Comparison of ENCODE assay signal across 5 cellular contexts in the genomic region with DNA sequence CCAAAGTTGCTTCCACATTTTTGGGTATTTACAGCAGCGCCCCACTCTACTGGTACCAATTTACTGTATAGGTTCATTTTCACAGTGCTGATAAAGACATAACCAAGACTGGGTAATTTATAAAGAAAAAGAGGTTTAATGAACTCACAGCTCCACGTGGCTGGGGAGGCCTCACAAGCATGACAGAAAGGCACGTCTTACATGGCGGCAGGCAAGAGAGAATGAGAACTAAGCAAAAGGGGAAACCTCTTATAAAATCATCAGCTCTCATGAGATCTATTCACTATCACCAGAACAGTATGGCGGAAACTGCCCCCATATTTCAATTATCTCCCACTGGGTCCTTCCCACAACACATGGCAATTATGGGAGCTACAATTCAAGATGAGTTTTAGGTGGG. TPM values are rescaled to one million over a fixed set of nuclear protein-coding genes. Genes with fewer than 3 reads are reported as not detected.
DNase-seq lines count a peak whose midpoint lies in the region; ATAC-seq, FAIRE-seq and TF ChIP-seq lines count a peak whose summit lies in the region.
"Not testable (repeated sequence)": the region's sequence is repeated elsewhere in the genome, so short reads cannot be mapped to it uniquely, and the experiment has no call there.
"Had no signal": no experiment of that assay in that cellular context is flagged by ENCODE, and none has a peak within 500 bp of the region (broad histone marks: within the 10 kb centered on the region; RNA-seq: fewer than 3 reads in every experiment).

No MANE protein-coding gene starts in this region.

- not testable (repeated sequence) for BruUV-seq in K562 (replicated peaks; lab: Mats Ljungman, UMichigan)

- TF ChIP-seq EP300 in K562 (IDR thresholded peaks at IDR 0.05; ENCODE audit: low read length); esophagus muscularis mucosa (IDR thresholded peaks at IDR 0.05): not testable (repeated sequence)

- H3K9me1 ChIP-seq in K562 (ENCODE audit: control insufficient read depth, insufficient read depth, low read length): not testable (repeated sequence)

- H3K9me3 Mint-ChIP-seq in endothelial cell (ENCODE audit: unreplicated experiment): peaks cover 14% of the 10 kb centered on the region

- H4K20me1 ChIP-seq in K562 (replicated peaks; ENCODE audit: control insufficient read depth, insufficient read depth, low read length): not testable (repeated sequence)

- in situ Hi-C loops in K562 (cut with MboI): not testable (repeated sequence)

- not testable (repeated sequence) for H3K4me1 ChIP-seq in K562 (replicated peaks in 1 of 2; ENCODE audit: control insufficient read depth in 2 of 2, insufficient read depth in 2 of 2, low read length in 2 of 2)
- peaks cover 4 to 28% (median 19%) of the 10 kb centered on the region in 4 donors for H3K4me1 ChIP-seq in esophagus muscularis mucosa

- not testable (repeated sequence) for H2AFZ ChIP-seq in K562 (ENCODE audit: low read depth, low read length)

- not testable (repeated sequence) for H3K36me3 ChIP-seq in K562 (ENCODE audit: control insufficient read depth, insufficient read depth, low read length)
- H3K36me3 ChIP-seq in esophagus muscularis mucosa: peaks cover 0 to 44% (median 35%) of the 10 kb centered on the region in 4 donors

- H3K4me2 ChIP-seq in K562 (ENCODE audit: insufficient read depth, low read length): not testable (repeated sequence)

- not testable (repeated sequence) for H3K27ac ChIP-seq in K562 (ENCODE audit: extremely low read depth, low read depth, low read length); esophagus muscularis mucosa (replicated peaks in 1 of 4)

- not testable (repeated sequence) for TF ChIP-seq RAD21 in K562 (CRISPR knock-in tag; conservative IDR thresholded peaks at IDR 0.05 in 1 of 2, IDR thresholded peaks at IDR 0.05 in 1 of 2)

- 7% methylated on average over 5 of the region's 5 CpGs for WGBS in K562 (ENCODE audit: insufficient coverage, low coverage, missing lambda C conversion rate)
- 98% methylated on average over 5 of the region's 5 CpGs for WGBS in esophagus muscularis mucosa

- not testable (repeated sequence) for DNase-seq in K562 (ENCODE audit: extremely low read depth in 1 of 4, low spot score in 3 of 4); endothelial cell (ENCODE audit: low spot score)
- DNase-seq in esophagus muscularis mucosa (ENCODE audit: extremely low spot score): peak; percentile 17

- not testable (repeated sequence) for TF ChIP-seq CTCF in K562 (IDR thresholded peaks at IDR 0.05 in 2 of 3, conservative IDR thresholded peaks at IDR 0.05 in 1 of 3; ENCODE audit: insufficient read depth in 2 of 3, low read depth in 1 of 3, low read length in 3 of 3); endothelial cell (IDR thresholded peaks at IDR 0.05; ENCODE audit: unreplicated experiment); esophagus muscularis mucosa (IDR thresholded peaks at IDR 0.05)

- POLR2A ChIA-PET in K562 (lab: Yijun Ruan, JAX): not testable (repeated sequence)

- peaks cover 12% of the 10 kb centered on the region for H3K27me3 Mint-ChIP-seq in endothelial cell (ENCODE audit: unreplicated experiment)

- not testable (repeated sequence) for FAIRE-seq in K562 (lab: Jason Lieb, UNC)

- not testable (repeated sequence) for H3K4me3 ChIP-seq in K562, esophagus muscularis mucosa

- peaks cover 63% of the 10 kb centered on the region for H3K36me3 Mint-ChIP-seq in endothelial cell (ENCODE audit: low read depth, unreplicated experiment)

- CTCF ChIA-PET in K562 (lab: Yijun Ruan, JAX; ENCODE audit: low intra/inter-chr PET ratio): not testable (repeated sequence)

- H3K27me3 ChIP-seq in K562 (ENCODE audit: control insufficient read depth in 2 of 2, insufficient read depth in 2 of 2, low read length in 2 of 2); esophagus muscularis mucosa: not testable (repeated sequence)

- not testable (repeated sequence) for H3K79me2 ChIP-seq in K562 (ENCODE audit: control insufficient read depth, insufficient read depth, low read length)

- not testable (repeated sequence) for ATAC-seq in K562

- intact Hi-C loops in K562 (cut with micrococcal nuclease); esophagus muscularis mucosa (cut with DNase I): not testable (repeated sequence)

- peak overlapping the region; percentile 73 for H3K4me3 Mint-ChIP-seq in endothelial cell (ENCODE audit: unreplicated experiment)

- peaks cover 30% of the 10 kb centered on the region for H3K4me1 Mint-ChIP-seq in endothelial cell (ENCODE audit: unreplicated experiment)

- H3K27ac Mint-ChIP-seq in endothelial cell (ENCODE audit: unreplicated experiment): not testable (repeated sequence)

- TF ChIP-seq POLR2A in K562 (conservative IDR thresholded peaks at IDR 0.05); esophagus muscularis mucosa (IDR thresholded peaks at IDR 0.05; ENCODE audit: low read depth): not testable (repeated sequence)

- H3K9ac ChIP-seq in K562 (ENCODE audit: insufficient read depth in 1 of 2, low read depth in 2 of 2, low read length in 2 of 2): not testable (repeated sequence)

- not testable (repeated sequence) for H3K9me3 ChIP-seq in K562 (replicated peaks; ENCODE audit: control insufficient read depth, insufficient read depth, low read depth, low read length); esophagus muscularis mucosa

TF ChIP-seq in K562, 482 proteins besides CTCF, POLR2A, EP300 and RAD21 (continues in another document):
- peak; percentile 53 for TF ChIP-seq ZFP36 (IDR thresholded peaks at IDR 0.05; ENCODE audit: low read depth, low read length, partially characterized antibody)

RNA-seq across cellular contexts. Expression of a gene that starts 7.9 kb away (rescaled TPM):
- total RNA-seq in K562 (2011; cell fraction: chromatin; rRNA removed; ENCODE audit: low replicate concordance): 0.37 and 0.81 TPM in 2 replicates
- total RNA-seq in K562 (2011; cell fraction: nucleolus; rRNA removed): 0.53 and 0.83 TPM in 2 replicates
- total RNA-seq in K562 (2011; cell fraction: nucleoplasm; rRNA removed): 0.51 and 1.2 TPM in 2 replicates
- total RNA-seq in K562 (2014; rRNA removed) (0.18 and 0.33 TPM in 2 replicates), K562 (2014; rRNA removed; fragmentation: Illumina TruSeq; extraction: Trizol) (0.15 and 0.19 TPM in 2 replicates), K562 (2015; rRNA removed; fragmentation: Illumina TruSeq; extraction: Trizol) (0.14 and 0.15 TPM in 2 replicates), K562 (2021) (0.82 and 1.1 TPM in 2 replicates), endothelial cell (ENCODE audit: unreplicated experiment) (77.0 TPM), esophagus muscularis mucosa (10 to 100 TPM in 2 of 4 donors, 1 to 10 TPM in 2; 7.8 to 27.2 (median 15.4) TPM)
- polyA plus RNA-seq in K562 (2011; rRNA removed) (0.19 and 0.25 TPM in 2 replicates), K562 (2014; fragmentation: Illumina TruSeq; extraction: Trizol) (0.36 and 0.40 TPM in 2 replicates), K562 (2014; fragmentation: Nextera tagmentation; extraction: Ambion mirVana) (under 1 TPM; 0.06 to 0.13 TPM), K562 (2014; rRNA removed) (0.20 and 0.30 TPM in 2 replicates)
- polyA plus RNA-seq in K562 (2011; cell fraction: cytosol; rRNA removed): 0.16 and 0.43 TPM in 2 replicates
- 0.06 and 0.28 TPM in 2 replicates for polyA plus RNA-seq in K562 (2011; cell fraction: nucleus; rRNA removed)
- 0.32 and 0.36 TPM in 2 replicates for polyA plus RNA-seq in K562 (2012)
- 0.15 and 0.21 TPM in 2 replicates for polyA minus RNA-seq in K562 (2011; rRNA and poly(A)+ RNA removed)
- polyA minus RNA-seq in K562 (2011; cell fraction: cytosol; rRNA and poly(A)+ RNA removed): 0.36 and 0.67 TPM in 2 replicates
- polyA minus RNA-seq in K562 (2011; cell fraction: nucleus; rRNA and poly(A)+ RNA removed): 0.22 and 0.27 TPM in 2 replicates

RNA-seq across cellular contexts. Expression of a gene that starts 39.4 kb away (rescaled TPM):
- 4.5 and 6.6 TPM in 2 replicates for total RNA-seq in K562 (2011; cell fraction: chromatin; rRNA removed; ENCODE audit: low replicate concordance)
- 5.4 and 6.7 TPM in 2 replicates for total RNA-seq in K562 (2011; cell fraction: nucleolus; rRNA removed)
- 6.3 and 7.0 TPM in 2 replicates for total RNA-seq in K562 (2011; cell fraction: nucleoplasm; rRNA removed)
- total RNA-seq in K562 (2014; rRNA removed): 11.5 and 14.1 TPM in 2 replicates
- total RNA-seq in K562 (2014; rRNA removed; fragmentation: Illumina TruSeq; extraction: Trizol): 19.0 and 23.9 TPM in 2 replicates
- total RNA-seq in K562 (2015; rRNA removed; fragmentation: Illumina TruSeq; extraction: Trizol): 15.4 and 16.7 TPM in 2 replicates
- 13.1 and 15.2 TPM in 2 replicates for total RNA-seq in K562 (2021)
- 21.6 and 24.3 TPM in 2 replicates for polyA plus RNA-seq in K562 (2011; rRNA removed)
- 14.1 and 17.1 TPM in 2 replicates for polyA plus RNA-seq in K562 (2011; cell fraction: cytosol; rRNA removed)
- polyA plus RNA-seq in K562 (2011; cell fraction: nucleus; rRNA removed): 8.5 and 10.2 TPM in 2 replicates
- 14.4 and 16.5 TPM in 2 replicates for polyA plus RNA-seq in K562 (2012)
- polyA plus RNA-seq in K562 (2014; fragmentation: Illumina TruSeq; extraction: Trizol): 14.4 and 18.5 TPM in 2 replicates
- 10 to 100 TPM; 26.9 to 28.1 TPM for polyA plus RNA-seq in K562 (2014; fragmentation: Nextera tagmentation; extraction: Ambion mirVana)
- polyA plus RNA-seq in K562 (2014; rRNA removed): 19.4 and 19.9 TPM in 2 replicates
- 7.6 and 11.3 TPM in 2 replicates for polyA minus RNA-seq in K562 (2011; rRNA and poly(A)+ RNA removed)
- 2.7 and 3.2 TPM in 2 replicates for polyA minus RNA-seq in K562 (2011; cell fraction: cytosol; rRNA and poly(A)+ RNA removed)
- polyA minus RNA-seq in K562 (2011; cell fraction: nucleus; rRNA and poly(A)+ RNA removed): 0.94 and 1.4 TPM in 2 replicates
- 16.8 TPM for total RNA-seq in endothelial cell (ENCODE audit: unreplicated experiment)
- total RNA-seq in esophagus muscularis mucosa: 10 to 100 TPM; 15.0 to 45.3 (median 23.0) TPM

RNA-seq across cellular contexts. Expression of a gene that starts 39.7 kb away (rescaled TPM):
- total RNA-seq in K562 (2011; cell fraction: chromatin; rRNA removed; ENCODE audit: low replicate concordance): 17.5 and 18.0 TPM in 2 replicates
- 10.3 and 10.7 TPM in 2 replicates for total RNA-seq in K562 (2011; cell fraction: nucleolus; rRNA removed)
- 11.1 and 11.2 TPM in 2 replicates for total RNA-seq in K562 (2011; cell fraction: nucleoplasm; rRNA removed)
- total RNA-seq in K562 (2014; rRNA removed): 3.6 and 4.6 TPM in 2 replicates
- total RNA-seq in K562 (2014; rRNA removed; fragmentation: Illumina TruSeq; extraction: Trizol): 4.7 TPM in 2 replicates
- total RNA-seq in K562 (2015; rRNA removed; fragmentation: Illumina TruSeq; extraction: Trizol): 5.4 and 5.8 TPM in 2 replicates
- 4.7 and 5.0 TPM in 2 replicates for total RNA-seq in K562 (2021)
- 4.1 and 5.0 TPM in 2 replicates for polyA plus RNA-seq in K562 (2011; rRNA removed)
- 2.5 and 3.5 TPM in 2 replicates for polyA plus RNA-seq in K562 (2011; cell fraction: cytosol; rRNA removed)
- polyA plus RNA-seq in K562 (2011; cell fraction: nucleus; rRNA removed): 6.3 and 10.1 TPM in 2 replicates
- 3.1 and 5.0 TPM in 2 replicates for polyA plus RNA-seq in K562 (2012)
- 4.2 and 4.4 TPM in 2 replicates for polyA plus RNA-seq in K562 (2014; fragmentation: Illumina TruSeq; extraction: Trizol)
- polyA plus RNA-seq in K562 (2014; fragmentation: Nextera tagmentation; extraction: Ambion mirVana): under 1 TPM; 0.63 to 0.76 TPM
- 3.3 and 3.6 TPM in 2 replicates for polyA plus RNA-seq in K562 (2014; rRNA removed)
- 8.4 and 10.3 TPM in 2 replicates for polyA minus RNA-seq in K562 (2011; rRNA and poly(A)+ RNA removed)
- 3.1 and 4.8 TPM in 2 replicates for polyA minus RNA-seq in K562 (2011; cell fraction: cytosol; rRNA and poly(A)+ RNA removed)
- 5.9 and 7.8 TPM in 2 replicates for polyA minus RNA-seq in K562 (2011; cell fraction: nucleus; rRNA and poly(A)+ RNA removed)
- total RNA-seq in endothelial cell (ENCODE audit: unreplicated experiment): 2.2 TPM
- 1 to 10 TPM in 1 of 4 donors, under 1 TPM in 3; 0.42 to 1.5 (median 0.62) TPM for total RNA-seq in esophagus muscularis mucosa
- polyA plus RNA-seq: CD4-positive, alpha-beta memory T cell; CD8-positive, alpha-beta memory T cell had no signal
